Comparison of ENCODE assay signal across 11 cellular contexts in the genomic region with DNA sequence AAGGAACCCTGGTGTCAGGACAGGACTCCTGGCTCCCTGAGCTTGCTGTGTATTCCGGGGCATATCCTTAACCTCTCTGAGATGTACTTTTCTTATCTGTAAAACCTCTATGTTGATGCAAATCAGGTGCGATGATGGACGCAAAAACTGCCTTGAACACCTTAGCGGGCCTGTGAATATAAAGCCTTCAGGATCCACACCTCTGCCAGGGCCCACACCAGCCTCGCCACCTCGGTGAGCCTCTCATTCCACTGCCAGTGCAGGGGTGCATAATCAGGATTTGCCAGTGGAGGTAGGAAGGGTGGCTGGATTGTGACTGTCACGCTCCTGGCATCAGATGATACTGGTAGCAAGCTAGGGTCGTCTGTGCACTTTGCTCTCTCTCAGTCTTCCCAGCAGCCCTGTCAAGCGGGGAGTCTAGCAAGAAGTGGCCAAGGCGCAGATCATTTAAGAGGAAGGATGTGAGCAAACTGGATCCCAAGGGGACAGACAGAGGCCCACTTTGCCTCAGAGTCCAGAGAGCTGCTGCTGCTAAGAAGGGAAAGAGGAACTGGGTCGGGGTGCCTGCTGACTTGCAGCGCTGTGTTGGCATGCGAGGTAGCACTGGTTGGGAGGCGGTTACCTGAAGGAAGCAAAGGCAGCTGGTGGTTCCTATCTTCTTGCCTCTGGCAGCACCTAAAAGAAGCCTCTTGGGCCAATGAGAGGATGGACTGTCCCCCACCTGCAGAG.
DNase-seq lines count a peak whose midpoint lies in the region; ATAC-seq and TF ChIP-seq lines count a peak whose summit lies in the region.
"Had no signal": no experiment of that assay in that cellular context is flagged by ENCODE, and none has a peak within 500 bp of the region (broad histone marks: within the 10 kb centered on the region; RNA-seq: fewer than 3 reads in every experiment).

No MANE protein-coding gene starts in this region.

- no peaks in the 10 kb centered on the region; the same call in 1 of the 2 replicates for H3K36me3 ChIP-seq in GM06990 (ENCODE audit: control insufficient read depth, insufficient read depth, low read length)
- H3K36me3 ChIP-seq in HEK293 (ENCODE audit: control insufficient read depth in 2 of 2, insufficient read depth in 1 of 2, low read length in 2 of 2) = peaks cover 0 to 34% of the 10 kb centered on the region in 2 experiments; a peak in 1 of 3 replicates

- peak; percentile 52 for DNase-seq in GM06990 (ENCODE audit: extremely low read depth, insufficient read length)
- peak; percentile 95 for DNase-seq in SKM-1 (lab: John Stamatoyannopoulos, UW; ENCODE audit: unreplicated experiment)
- DNase-seq in midbrain (lab: John Stamatoyannopoulos, UW) = peak; percentile 31
- DNase-seq in HuH-7 (ENCODE audit: low spot score) = no peak
- DNase-seq in hepatic stellate cell (ENCODE audit: low spot score) = no peak
- no peak for DNase-seq in SW480 (ENCODE audit: low spot score)
- DNase-seq: SHP77 had no signal

- H3K9me3 ChIP-seq in HEK293 (ENCODE audit: control insufficient read depth, insufficient read depth, low read depth, low read length) = no peaks in the 10 kb centered on the region
- H3K9me3 ChIP-seq: tibial artery had no signal

- peaks cover 26% of the 10 kb centered on the region for H3K4me1 ChIP-seq in HEK293 (ENCODE audit: control insufficient read depth, insufficient read depth, low read length)

- H3K27me3 ChIP-seq in GM06990 (replicated peaks; ENCODE audit: control insufficient read depth, insufficient read depth, low read length) = no peaks in the 10 kb centered on the region
- H3K27me3 ChIP-seq: tibial artery had no signal

- CTCF ChIA-PET in HEK293 (lab: Yijun Ruan, JAX) = interaction anchor here (0.5 to 0.8 kb wide), 3 partner anchors 147 to 1461 kb away, joined by 3 to 4 read pairs (median 3); no protein-coding TSS in a partner anchor

- ATAC-seq in GM18519 (IDR thresholded peaks at IDR 0.05; ENCODE audit: low FRiP score, unreplicated experiment) = no peak

- no peak overlapping the region for H3K4me3 ChIP-seq in GM06990 (replicated peaks; ENCODE audit: low read depth, low read length)
- no peak overlapping the region for H3K4me3 ChIP-seq in HEK293 (ENCODE audit: low read depth, low read length)
- H3K4me3 ChIP-seq: skin epidermis, tibial artery had no signal

- no peak overlapping the region for H3K27ac ChIP-seq in HEK293 (ENCODE audit: extremely low read depth, low read depth, low read length)
- H3K27ac ChIP-seq: tibial artery had no signal

- TF ChIP-seq CTCF in GM06990 (IDR thresholded peaks at IDR 0.05; ENCODE audit: insufficient read depth, low read length, poor library complexity, severe bottlenecking) (no peak), HEK293 (tag by site-specific recombination; IDR thresholded peaks at IDR 0.05) (no peak)

- POLR2A ChIA-PET in HEK293 (lab: Yijun Ruan, JAX) = no interaction called here

TF ChIP-seq in HEK293, 187 proteins besides CTCF, POLR2A, EP300 and RAD21:
- TF ChIP-seq ZEB2 (tag by site-specific recombination; IDR thresholded peaks at IDR 0.05) = no peak
- TF ChIP-seq ZNF768 (tag by site-specific recombination; IDR thresholded peaks at IDR 0.05) = peak; percentile 31; the same call in 1 of the 2 replicates
- TF ChIP-seq ZNF707 (tag by site-specific recombination; IDR thresholded peaks at IDR 0.05) = no peak

Comparison
In these comparisons a context has a peak if more than half of its experiments do, and no peak if none do; other contexts are left out.
1. DNase-seq: peak in GM06990 (single experiment), SKM-1 (single experiment) and midbrain (single experiment); none in HuH-7 (single experiment), hepatic stellate cell (single experiment) and SW480 (single experiment).